Comparison of ENCODE assay signal across 34 cellular contexts in the genomic region with DNA sequence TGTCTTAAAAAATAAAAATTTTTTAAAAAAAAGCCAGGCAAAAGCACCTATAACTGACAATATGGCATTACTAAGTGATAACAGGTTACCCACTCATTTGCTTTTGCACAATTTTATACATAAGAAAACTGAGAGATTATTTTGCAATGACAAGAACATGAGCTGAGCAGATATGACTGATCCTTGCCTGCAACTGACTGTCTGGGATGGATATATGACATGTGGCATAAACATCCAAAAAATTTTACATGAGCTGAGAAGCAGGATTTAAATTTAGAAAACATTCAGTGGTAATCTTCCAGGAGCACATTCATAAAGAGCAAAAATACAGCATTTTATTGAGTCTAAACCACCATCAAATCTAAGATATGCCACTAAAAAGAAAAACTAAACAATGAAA.
"Had no signal": no experiment of that assay in that cellular context is flagged by ENCODE, and none has a peak within 500 bp of the region (broad histone marks: within the 10 kb centered on the region; RNA-seq: fewer than 3 reads in every experiment).

No MANE protein-coding gene starts in this region.

- H3K4me3 ChIP-seq: MG63 had no signal

- H3K4me2 ChIP-seq: KMS-11 had no signal

- H3K27me3 ChIP-seq: MG63 had no signal

- DNase-seq: Karpas-422, Kasumi-1, MG63, MM.1S, MV-4-11, NCI-H1048, NCI-H1092, NCI-H1092 treated with DMSO at 0.1 percent for 48 hours, NCI-H1105, NCI-H1105 treated with DMSO at 0.1 percent for 48 hours, NCI-H1417, NCI-H1417 treated with DMSO at 0.1 percent for 48 hours, NCI-H1436, NCI-H1436 treated with DMSO at 0.1 percent for 48 hours, NCI-H146, NCI-H1694, NCI-H1694 treated with DMSO at 0.1 percent for 48 hours, NCI-H187, NCI-H187 treated with DMSO at 0.1 percent for 48 hours, NCI-H1930, NCI-H2029, NCI-H2029 treated with DMSO at 0.1 percent for 48 hours, NCI-H2081, NCI-H2081 treated with DMSO at 0.1 percent for 48 hours, NCI-H2107, NCI-H2171, NCI-H2171 treated with DMSO at 0.1 percent for 48 hours, NCI-H2227 treated with DMSO at 0.1 percent for 48 hours, NCI-H226, NCI-H345, NCI-H446, NCI-H446 treated with DMSO at 0.1 percent for 48 hours, NCI-H510A had no signal

- H3K27ac ChIP-seq: KMS-11 had no signal

- H3K36me3 ChIP-seq: MG63 had no signal

- H3K9me3 ChIP-seq: MG63 had no signal

- H3K9ac ChIP-seq: KMS-11 had no signal
